14 cellular contexts compared by ENCODE assay signal in the genomic region with DNA sequence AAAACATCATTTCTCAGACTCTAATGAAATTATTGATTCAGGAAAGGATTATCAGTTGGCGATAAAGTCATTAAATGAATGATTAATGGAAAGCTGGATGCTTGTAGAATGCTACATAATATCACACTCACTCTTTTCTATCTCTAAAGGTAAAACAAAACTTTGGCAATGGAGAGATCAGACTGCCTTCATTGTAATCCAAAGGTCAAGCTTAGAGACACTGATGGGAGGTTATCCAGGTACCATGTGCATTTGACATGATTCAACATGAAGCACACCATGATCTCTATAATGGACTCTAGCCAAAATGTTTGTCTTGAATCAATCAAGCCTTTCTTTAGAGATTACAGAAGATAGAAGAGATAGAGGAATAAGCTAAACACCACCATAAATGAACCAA.
DNase-seq lines count a peak whose midpoint lies in the region; ATAC-seq and TF ChIP-seq lines count a peak whose summit lies in the region.
"Had no signal": no experiment of that assay in that cellular context is flagged by ENCODE, and none has a peak within 500 bp of the region (broad histone marks: within the 10 kb centered on the region; RNA-seq: fewer than 3 reads in every experiment).

No MANE protein-coding gene starts in this region.

- no peaks in the 10 kb centered on the region for H3K4me1 Mint-ChIP-seq in stimulated activated memory B cell treated with anti-CD40 and anti-IgM and Interleukin-4, amounts not matched to agents 10 μg/mL and 1 μg/mL and 100 μg/mL, for 72 hours
- H3K4me1 Mint-ChIP-seq: B cell had no signal

- no TSS peak for BruUV-seq in mammary epithelial cell (replicated peaks; lab: Mats Ljungman, UMichigan)

- H3K4me3 ChIP-seq in mammary epithelial cell (replicated peaks in 1 of 3; ENCODE audit: insufficient read depth in 1 of 3, low read depth in 2 of 3, low read length in 3 of 3) = no peak overlapping the region
- H3K4me3 ChIP-seq in breast epithelium = no peak overlapping the region
- no peak overlapping the region for H3K4me3 ChIP-seq in MM.1S (ENCODE audit: low read length)
- H3K4me3 ChIP-seq: GM12878, GM23248 had no signal

- H3K79me2 ChIP-seq in mammary epithelial cell (ENCODE audit: insufficient read depth, low read length) (no peaks in the 10 kb centered on the region), MM.1S (ENCODE audit: low read length) (no peaks in the 10 kb centered on the region)

- no peaks in the 10 kb centered on the region for H3K9me3 Mint-ChIP-seq in stimulated activated memory B cell treated with anti-CD40 and anti-IgM and Interleukin-4, amounts not matched to agents 10 μg/mL and 1 μg/mL and 100 μg/mL, for 72 hours
- H3K9me3 Mint-ChIP-seq: CD4-positive, alpha-beta T cell had no signal

- no peak overlapping the region for H3K27ac Mint-ChIP-seq in stimulated activated memory B cell treated with anti-CD40 and anti-IgM and Interleukin-4, amounts not matched to agents 10 μg/mL and 1 μg/mL and 100 μg/mL, for 72 hours
- H3K27ac Mint-ChIP-seq: B cell; CD4-positive, alpha-beta T cell had no signal

- dilution Hi-C loops in mammary epithelial cell (cut with HindIII; ENCODE audit: low sequenced_read_pairs) = no loop called here

- WGBS in mammary epithelial cell (ENCODE audit: low coverage, missing lambda C conversion rate) = 94% methylated on average over 1 of the region's 1 CpG

- TF ChIP-seq CTCF in mammary epithelial cell (conservative IDR thresholded peaks at IDR 0.05 in 1 of 2, IDR thresholded peaks at IDR 0.05 in 1 of 2; ENCODE audit: extremely low read depth in 1 of 2, insufficient read depth in 1 of 2, low read depth in 1 of 2, low read length in 2 of 2) (no peak), breast epithelium (IDR thresholded peaks at IDR 0.05) (no peak), MM.1S (IDR thresholded peaks at IDR 0.05; ENCODE audit: low read length) (no peak)

- H2AFZ ChIP-seq in mammary epithelial cell (ENCODE audit: low read depth, low read length) (no peak overlapping the region), MM.1S (ENCODE audit: low read length) (no peak overlapping the region)
- H2AFZ ChIP-seq: GM23248 had no signal

- H3K27ac ChIP-seq in mammary epithelial cell (ENCODE audit: insufficient read depth, low read depth, low read length) (no peak overlapping the region), breast epithelium (no peak overlapping the region), MM.1S (ENCODE audit: low read length) (no peak overlapping the region)
- H3K27ac ChIP-seq: GM23248 had no signal

- TF ChIP-seq POLR2A in breast epithelium (IDR thresholded peaks at IDR 0.05) = no peak

- peaks cover 22% of the 10 kb centered on the region for H3K27me3 Mint-ChIP-seq in stimulated activated memory B cell treated with anti-CD40 and anti-IgM and Interleukin-4, amounts not matched to agents 10 μg/mL and 1 μg/mL and 100 μg/mL, for 72 hours

- H3F3A ChIP-seq in MM.1S (ENCODE audit: insufficient read depth, low read length) = no peaks in the 10 kb centered on the region

- H3K4me1 ChIP-seq in mammary epithelial cell (ENCODE audit: insufficient read depth, low read length) (no peaks in the 10 kb centered on the region), breast epithelium (no peaks in the 10 kb centered on the region), MM.1S (ENCODE audit: low read length) (no peaks in the 10 kb centered on the region)

- in situ Hi-C loops in mammary epithelial cell (cut with MboI; ENCODE audit: low sequenced_read_pairs in 2 of 2) = no loop called here

- H3K4me2 ChIP-seq in mammary epithelial cell (ENCODE audit: insufficient read depth, low read depth, low read length) = no peak overlapping the region
- H3K4me2 ChIP-seq in MM.1S (ENCODE audit: low read depth, low read length) = no peak overlapping the region

- H3K36me3 ChIP-seq in mammary epithelial cell (ENCODE audit: insufficient read depth, low read length) (no peaks in the 10 kb centered on the region), breast epithelium (peaks cover 9% of the 10 kb centered on the region), MM.1S (replicated peaks; ENCODE audit: insufficient read depth, low read length) (no peaks in the 10 kb centered on the region)

- H3K27me3 ChIP-seq in mammary epithelial cell (ENCODE audit: insufficient read depth, low read length) (no peaks in the 10 kb centered on the region), breast epithelium (no peaks in the 10 kb centered on the region), MM.1S (replicated peaks; ENCODE audit: insufficient read depth, low read length) (no peaks in the 10 kb centered on the region)

- H3K4me3 Mint-ChIP-seq in stimulated activated memory B cell treated with anti-CD40 and anti-IgM and Interleukin-4, amounts not matched to agents 10 μg/mL and 1 μg/mL and 100 μg/mL, for 72 hours = no peak overlapping the region
- H3K4me3 Mint-ChIP-seq: B cell; CD4-positive, alpha-beta T cell had no signal

- intact Hi-C loops in mammary epithelial cell (cut with micrococcal nuclease) (no loop called here), breast epithelium (cut with DNase I; ENCODE audit: low total_unique reads) (no loop called here)

- H3K9me2 ChIP-seq in MM.1S (replicated peaks; ENCODE audit: insufficient read depth, low read length) = no peaks in the 10 kb centered on the region

- no peak overlapping the region for H3K9ac ChIP-seq in mammary epithelial cell (ENCODE audit: insufficient read depth, low read length)
- H3K9ac ChIP-seq in MM.1S (ENCODE audit: low read length) = no peak overlapping the region
- H3K9ac ChIP-seq: GM23248 had no signal

- DNase-seq in mammary epithelial cell (peak; percentile 11), breast epithelium (ENCODE audit: low spot score in 2 of 2) (no peak), M059J (ENCODE audit: low read depth) (peak; percentile 14), left lobe of liver (ENCODE audit: low spot score) (no peak), SIG-M5 (lab: John Stamatoyannopoulos, UW) (no peak), MM.1S (no peak)
- DNase-seq: C1 segment of cervical spinal cord; CD4-positive, alpha-beta T cell; DMS79; GM23248; H7 had no signal

- H4K20me1 ChIP-seq in mammary epithelial cell (ENCODE audit: insufficient read depth, low read length) (no peaks in the 10 kb centered on the region), MM.1S (ENCODE audit: insufficient read depth, low read length) (no peaks in the 10 kb centered on the region)

- H3K9me3 ChIP-seq in mammary epithelial cell (replicated peaks; ENCODE audit: insufficient read depth, low read length) = no peaks in the 10 kb centered on the region
- no peaks in the 10 kb centered on the region for H3K9me3 ChIP-seq in breast epithelium
- H3K9me3 ChIP-seq in MM.1S (replicated peaks; ENCODE audit: insufficient read depth, low read length) = no peaks in the 10 kb centered on the region

- peak; percentile 55 for ATAC-seq in left lobe of liver
- ATAC-seq in stimulated activated memory B cell treated with anti-CD40 and anti-IgM and Interleukin-4, amounts not matched to agents 10 μg/mL and 1 μg/mL and 100 μg/mL, for 72 hours = no peak
- ATAC-seq: GM12878 had no signal

- CTCF ChIA-PET in mammary epithelial cell (lab: Charles Lee; ENCODE audit: low non-redundant PET) = no interaction called here

- H3K36me3 Mint-ChIP-seq in stimulated activated memory B cell treated with anti-CD40 and anti-IgM and Interleukin-4, amounts not matched to agents 10 μg/mL and 1 μg/mL and 100 μg/mL, for 72 hours = no peaks in the 10 kb centered on the region

Comparison
In these comparisons a context has a peak if more than half of its experiments do, and no peak if none do; other contexts are left out.
1. DNase-seq: peak in mammary epithelial cell (single experiment) and M059J (single experiment); none in breast epithelium (0 of 2), left lobe of liver (single experiment), SIG-M5 (single experiment) and MM.1S (single experiment).